In the genomic region with DNA sequence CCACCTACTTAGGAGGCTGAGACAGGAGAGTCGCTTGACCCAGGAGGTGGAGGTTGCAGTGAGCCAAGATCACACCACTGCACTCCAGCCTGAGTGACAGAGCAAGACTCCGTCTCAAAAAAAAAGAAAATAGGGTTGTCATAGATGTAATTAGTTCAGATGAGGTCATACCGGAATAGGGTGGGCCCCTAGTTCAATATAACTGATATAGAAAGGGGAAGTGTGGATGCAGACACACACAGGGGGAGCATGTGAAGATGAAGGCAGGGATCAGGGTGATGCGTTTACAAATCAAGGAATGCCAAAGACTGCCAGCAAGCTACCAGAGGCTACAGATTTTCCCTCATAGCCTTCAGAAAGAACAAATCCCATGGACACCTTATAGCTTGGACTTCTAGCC, we compare ENCODE assay signal across 21 cellular contexts. TPM values are rescaled to one million over a fixed set of nuclear protein-coding genes. Genes with fewer than 3 reads are reported as not detected.
A peak's percentile ranks its signal among the peaks of the same experiment; 100 is the strongest.
DNase-seq lines count a peak whose midpoint lies in the region; ATAC-seq and TF ChIP-seq lines count a peak whose summit lies in the region.
"Had no signal": no experiment of that assay in that cellular context is flagged by ENCODE, and none has a peak within 500 bp of the region (broad histone marks: within the 10 kb centered on the region; RNA-seq: fewer than 3 reads in every experiment).

No MANE protein-coding gene starts in this region.

- no peaks in the 10 kb centered on the region for H3K27me3 Mint-ChIP-seq in activated T-cell treated with anti-CD3 and anti-CD28 coated beads, Interleukin-2, amount 50 U/mL, for 24 hours
- no peaks in the 10 kb centered on the region for H3K27me3 Mint-ChIP-seq in activated T-cell treated with anti-CD3 and anti-CD28 coated beads, Interleukin-2, amount 50 U/mL, for 4 hours (ENCODE audit: low read depth)
- H3K27me3 Mint-ChIP-seq in dendritic cell treated with granulocyte-macrophage colony-stimulating factor and Interleukin-4, amounts not matched to agents 40 ng/mL and 50 ng/mL, for 4 days: no peaks in the 10 kb centered on the region

- DNase-seq in activated T-cell treated with anti-CD3 and anti-CD28 coated beads, Interleukin-2, amount 50 U/mL, for 24 hours: no peak
- no peak for DNase-seq in activated T-cell treated with anti-CD3 and anti-CD28 coated beads, Interleukin-2, amount 50 U/mL, for 4 hours
- peak; percentile 92 for DNase-seq in NOMO-1 treated with dmso at 0.1 percent for 144 hours (lab: John Stamatoyannopoulos, UW; ENCODE audit: unreplicated experiment)
- DNase-seq in stimulated activated effector memory CD8-positive, alpha-beta T cell treated with anti-CD3 and anti-CD28 coated beads, Interleukin-12 subunit alpha, Interleukin-12 subunit beta, amount 100 ng/mL, for 72 hours (ENCODE audit: low spot score in 2 of 2): no peak
- DNase-seq in ascending aorta (ENCODE audit: low spot score in 2 of 2): no peak
- no peak for DNase-seq in GM03348 (ENCODE audit: low spot score)
- DNase-seq: 8988T, aorta, EL, hippocampal formation, islet precursor cell, mesendoderm, NCI-H1694, NCI-H774, stomach had no signal

- H3K9me3 ChIP-seq in ascending aorta: no peaks in the 10 kb centered on the region
- H3K9me3 ChIP-seq: stomach had no signal

- no peak overlapping the region for H3K27ac ChIP-seq in ascending aorta
- H3K27ac ChIP-seq: stomach had no signal

- H3K36me3 ChIP-seq in ascending aorta: peaks cover 14 to 21% of the 10 kb centered on the region in 2 donors

- no peaks in the 10 kb centered on the region for H3K9me3 Mint-ChIP-seq in activated T-cell treated with anti-CD3 and anti-CD28 coated beads, Interleukin-2, amount 50 U/mL, for 24 hours
- no peaks in the 10 kb centered on the region for H3K9me3 Mint-ChIP-seq in activated T-cell treated with anti-CD3 and anti-CD28 coated beads, Interleukin-2, amount 50 U/mL, for 4 hours
- H3K9me3 Mint-ChIP-seq in dendritic cell treated with granulocyte-macrophage colony-stimulating factor and Interleukin-4, amounts not matched to agents 40 ng/mL and 50 ng/mL, for 4 days: no peaks in the 10 kb centered on the region
- no peaks in the 10 kb centered on the region for H3K9me3 Mint-ChIP-seq in stimulated activated effector memory CD8-positive, alpha-beta T cell treated with anti-CD3 and anti-CD28 coated beads, Interleukin-12 subunit alpha, Interleukin-12 subunit beta, amount 100 ng/mL, for 72 hours
- H3K9me3 Mint-ChIP-seq: nephron; T-helper 2 cell treated with Interferon-gamma antibody and Interleukin-4, amounts not matched to agents 5 μg/mL and 100 μg/mL, for 36 hours had no signal

- intact Hi-C loops in dendritic cell treated with granulocyte-macrophage colony-stimulating factor and Interleukin-4, amounts not matched to agents 40 ng/mL and 50 ng/mL, for 4 days (cut with micrococcal nuclease): no loop called here
- intact Hi-C loops in ascending aorta (cut with DNase I): no loop called here

- H3K4me3 Mint-ChIP-seq in activated T-cell treated with anti-CD3 and anti-CD28 coated beads, Interleukin-2, amount 50 U/mL, for 24 hours: no peak overlapping the region
- H3K4me3 Mint-ChIP-seq in activated T-cell treated with anti-CD3 and anti-CD28 coated beads, Interleukin-2, amount 50 U/mL, for 4 hours: no peak overlapping the region
- peak overlapping the region; percentile 37 for H3K4me3 Mint-ChIP-seq in dendritic cell treated with granulocyte-macrophage colony-stimulating factor and Interleukin-4, amounts not matched to agents 40 ng/mL and 50 ng/mL, for 4 days
- no peak overlapping the region for H3K4me3 Mint-ChIP-seq in stimulated activated effector memory CD8-positive, alpha-beta T cell treated with anti-CD3 and anti-CD28 coated beads, Interleukin-12 subunit alpha, Interleukin-12 subunit beta, amount 100 ng/mL, for 72 hours
- H3K4me3 Mint-ChIP-seq: nephron; T-helper 2 cell treated with Interferon-gamma antibody and Interleukin-4, amounts not matched to agents 5 μg/mL and 100 μg/mL, for 36 hours had no signal

- H3K36me3 Mint-ChIP-seq in activated T-cell treated with anti-CD3 and anti-CD28 coated beads, Interleukin-2, amount 50 U/mL, for 24 hours (ENCODE audit: low read depth): peaks cover 93% of the 10 kb centered on the region
- peaks cover 59% of the 10 kb centered on the region for H3K36me3 Mint-ChIP-seq in activated T-cell treated with anti-CD3 and anti-CD28 coated beads, Interleukin-2, amount 50 U/mL, for 4 hours (ENCODE audit: insufficient read depth)
- peaks cover 56% of the 10 kb centered on the region for H3K36me3 Mint-ChIP-seq in dendritic cell treated with granulocyte-macrophage colony-stimulating factor and Interleukin-4, amounts not matched to agents 40 ng/mL and 50 ng/mL, for 4 days (ENCODE audit: low read depth)
- H3K36me3 Mint-ChIP-seq in stimulated activated effector memory CD8-positive, alpha-beta T cell treated with anti-CD3 and anti-CD28 coated beads, Interleukin-12 subunit alpha, Interleukin-12 subunit beta, amount 100 ng/mL, for 72 hours: peaks cover 76% of the 10 kb centered on the region

- H3K27me3 ChIP-seq in ascending aorta: no peaks in the 10 kb centered on the region
- H3K27me3 ChIP-seq: stomach had no signal

- ATAC-seq in activated T-cell treated with anti-CD3 and anti-CD28 coated beads, Interleukin-2, amount 50 U/mL, for 4 hours: no peak
- no peak for ATAC-seq in stimulated activated effector memory CD8-positive, alpha-beta T cell treated with anti-CD3 and anti-CD28 coated beads, Interleukin-12 subunit alpha, Interleukin-12 subunit beta, amount 100 ng/mL, for 72 hours
- no peak for ATAC-seq in HG03460 (IDR thresholded peaks at IDR 0.05; ENCODE audit: unreplicated experiment)
- ATAC-seq: Panc1 had no signal

- no peak overlapping the region for H3K4me3 ChIP-seq in ascending aorta
- H3K4me3 ChIP-seq: skin epidermis, stomach had no signal

- peak overlapping the region; percentile 47 for H3K27ac Mint-ChIP-seq in activated T-cell treated with anti-CD3 and anti-CD28 coated beads, Interleukin-2, amount 50 U/mL, for 24 hours
- no peak overlapping the region for H3K27ac Mint-ChIP-seq in dendritic cell treated with granulocyte-macrophage colony-stimulating factor and Interleukin-4, amounts not matched to agents 40 ng/mL and 50 ng/mL, for 4 days
- peak overlapping the region; percentile 56 for H3K27ac Mint-ChIP-seq in stimulated activated effector memory CD8-positive, alpha-beta T cell treated with anti-CD3 and anti-CD28 coated beads, Interleukin-12 subunit alpha, Interleukin-12 subunit beta, amount 100 ng/mL, for 72 hours
- H3K27ac Mint-ChIP-seq: nephron; T-helper 2 cell treated with Interferon-gamma antibody and Interleukin-4, amounts not matched to agents 5 μg/mL and 100 μg/mL, for 36 hours had no signal

- H3K4me1 ChIP-seq in ascending aorta: no peaks in the 10 kb centered on the region

- H3K4me1 Mint-ChIP-seq in activated T-cell treated with anti-CD3 and anti-CD28 coated beads, Interleukin-2, amount 50 U/mL, for 24 hours (ENCODE audit: low read depth): peaks cover 30% of the 10 kb centered on the region
- peaks cover 14% of the 10 kb centered on the region for H3K4me1 Mint-ChIP-seq in activated T-cell treated with anti-CD3 and anti-CD28 coated beads, Interleukin-2, amount 50 U/mL, for 4 hours (ENCODE audit: low read depth)
- H3K4me1 Mint-ChIP-seq in dendritic cell treated with granulocyte-macrophage colony-stimulating factor and Interleukin-4, amounts not matched to agents 40 ng/mL and 50 ng/mL, for 4 days (ENCODE audit: low read depth): peaks cover 16% of the 10 kb centered on the region
- H3K4me1 Mint-ChIP-seq in stimulated activated effector memory CD8-positive, alpha-beta T cell treated with anti-CD3 and anti-CD28 coated beads, Interleukin-12 subunit alpha, Interleukin-12 subunit beta, amount 100 ng/mL, for 72 hours: peaks cover 11% of the 10 kb centered on the region
- H3K4me1 Mint-ChIP-seq: nephron had no signal

- no peak for TF ChIP-seq CTCF in ascending aorta (IDR thresholded peaks at IDR 0.05)

RNA-seq across cellular contexts. Expression of a gene that starts 24.3 kb away (rescaled TPM):
- 10 to 100 TPM; 10.2 to 10.9 (median 10.5) TPM for total RNA-seq in activated T-cell treated with anti-CD3 and anti-CD28 coated beads, Interleukin-2, amount 50 U/mL, for 4 hours
- total RNA-seq in ascending aorta: not detected

Comparison
In these comparisons a context has a peak if more than half of its experiments do, and no peak if none do; other contexts are left out.
1. RNA of a gene that starts 24.3 kb away (total RNA-seq): 10.2 to 10.9 TPM in activated T-cell treated with anti-CD3 and anti-CD28 coated beads, Interleukin-2, amount 50 U/mL, for 4 hours; not detected in ascending aorta (single experiment); every median in the first group is over 10 times any median in the second.